ENCODE assay signal across 26 cellular contexts in the genomic region with DNA sequence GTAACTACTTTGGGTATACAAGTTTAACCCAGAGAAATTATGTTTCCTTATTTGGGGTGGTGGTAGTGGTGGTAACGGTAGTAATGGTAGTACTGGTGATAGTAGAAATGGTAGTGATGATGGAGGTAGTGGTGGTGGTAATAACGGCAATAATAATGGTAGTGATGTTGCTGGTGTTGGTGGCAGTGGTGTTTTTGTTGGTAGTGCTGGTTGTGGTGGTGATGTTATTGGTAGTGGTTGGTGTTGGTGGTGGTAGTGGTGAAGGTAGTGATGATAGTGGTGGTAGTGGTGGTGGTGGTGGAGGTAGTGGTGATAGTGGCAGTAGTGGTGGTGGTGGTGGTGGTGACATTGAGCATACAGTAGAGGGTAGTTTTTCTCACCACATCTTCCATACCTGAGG.
"Had no signal": no experiment of that assay in that cellular context is flagged by ENCODE, and none has a peak within 500 bp of the region (broad histone marks: within the 10 kb centered on the region; RNA-seq: fewer than 3 reads in every experiment).

No MANE protein-coding gene starts in this region.

- H3K79me2 ChIP-seq: hepatocyte had no signal

- H3K9me3 Mint-ChIP-seq: dendritic cell treated with granulocyte-macrophage colony-stimulating factor and Interleukin-4, amounts not matched to agents 40 ng/mL and 50 ng/mL, for 4 days; endodermal cell; stimulated activated effector memory CD8-positive, alpha-beta T cell treated with anti-CD3 and anti-CD28 coated beads, Interleukin-12 subunit alpha, Interleukin-12 subunit beta, amount 100 ng/mL, for 72 hours had no signal

- H3K9me3 ChIP-seq: colonic mucosa, esophagus muscularis mucosa, gastroesophageal sphincter, heart left ventricle, ovary, psoas muscle, sigmoid colon, stomach, thyroid gland had no signal

- H3K4me3 ChIP-seq: colonic mucosa, esophagus muscularis mucosa, gastroesophageal sphincter, heart left ventricle, hepatocyte, ovary, psoas muscle, sigmoid colon, stomach, thyroid gland had no signal

- H3K4me2 ChIP-seq: hepatocyte had no signal

- H2AFZ ChIP-seq: hepatocyte had no signal

- H3K27me3 ChIP-seq: esophagus muscularis mucosa, foreskin keratinocyte, gastroesophageal sphincter, ovary, sigmoid colon, thyroid gland had no signal

- H3K4me1 ChIP-seq: colonic mucosa had no signal

- FAIRE-seq: kidney had no signal

- H3K27ac ChIP-seq: colonic mucosa, esophagus muscularis mucosa, foreskin keratinocyte, gastroesophageal sphincter, heart left ventricle, hepatocyte, ovary, sigmoid colon, stomach, thyroid gland had no signal

- H3K4me3 Mint-ChIP-seq: dendritic cell treated with granulocyte-macrophage colony-stimulating factor and Interleukin-4, amounts not matched to agents 40 ng/mL and 50 ng/mL, for 4 days; endodermal cell; natural killer cell; stimulated activated effector memory CD8-positive, alpha-beta T cell treated with anti-CD3 and anti-CD28 coated beads, Interleukin-12 subunit alpha, Interleukin-12 subunit beta, amount 100 ng/mL, for 72 hours had no signal

- DNase-seq: cerebellar nuclear complex; colonic mucosa; effector CD8-positive, alpha-beta T cell; endodermal cell; foreskin keratinocyte; heart left ventricle; kidney; mammary epithelial cell; natural killer cell; nucleus accumbens; ovary; posterior cingulate gyrus; psoas muscle; right cardiac atrium; sigmoid colon; stimulated activated CD4-positive, alpha-beta T cell treated with anti-CD3 and anti-CD28 coated beads, Interleukin-2, amount 100 ng/mL, for 24 hours; stimulated activated CD4-positive, alpha-beta T cell treated with anti-CD3 and anti-CD28 coated beads, Interleukin-4, amount 100 ng/mL, for 24 hours; stimulated activated naive CD4-positive, alpha-beta T cell treated with Interleukin-2 at 50 U/mL for 16 hours; stomach; thyroid gland; trophoblast cell had no signal

- H3K36me3 ChIP-seq: colonic mucosa, esophagus muscularis mucosa, gastroesophageal sphincter, heart left ventricle, ovary, sigmoid colon, stomach, thyroid gland had no signal

- H3K27ac Mint-ChIP-seq: dendritic cell treated with granulocyte-macrophage colony-stimulating factor and Interleukin-4, amounts not matched to agents 40 ng/mL and 50 ng/mL, for 4 days; endodermal cell; natural killer cell; stimulated activated effector memory CD8-positive, alpha-beta T cell treated with anti-CD3 and anti-CD28 coated beads, Interleukin-12 subunit alpha, Interleukin-12 subunit beta, amount 100 ng/mL, for 72 hours had no signal

- H3K36me3 Mint-ChIP-seq: natural killer cell; stimulated activated effector memory CD8-positive, alpha-beta T cell treated with anti-CD3 and anti-CD28 coated beads, Interleukin-12 subunit alpha, Interleukin-12 subunit beta, amount 100 ng/mL, for 72 hours had no signal
